Comparison of ENCODE assay signal across 8 cellular contexts in genomic region chr19:3970313-3970807, GRCh38. TPM values are rescaled to one million over a fixed set of nuclear protein-coding genes. Genes with fewer than 3 reads are reported as not detected.
DNase-seq lines count a peak whose midpoint lies in the region; TF ChIP-seq lines count a peak whose summit lies in the region.

No MANE protein-coding gene starts in this region.

- H3K4me1 Mint-ChIP-seq in nephron, result peaks cover 30% of the 10 kb centered on the region

- H3F3A ChIP-seq in Loucy (ENCODE audit: low read depth), result peaks cover 3% of the 10 kb centered on the region; the same call in 1 of the 2 replicates

- no peaks in the 10 kb centered on the region for H3K9me2 ChIP-seq in Loucy (replicated peaks; ENCODE audit: low read depth, low read length)

- H2AFZ ChIP-seq in Loucy (ENCODE audit: low read length), result 0 out of 2 replicates have a peak overlapping the region, but pooled peaks have one; percentile 56

- no peaks in the 10 kb centered on the region for H3K27me3 Mint-ChIP-seq in nephron (ENCODE audit: low read depth)

- H3K4me3 Mint-ChIP-seq in nephron, result peak overlapping the region; percentile 89 to 98 (median 92)

- H3K79me2 ChIP-seq in Loucy (ENCODE audit: insufficient read depth, low read length), result peaks cover 32% of the 10 kb centered on the region

- H3K27me3 ChIP-seq in BE2C, result no peaks in the 10 kb centered on the region
- H3K27me3 ChIP-seq in Loucy (ENCODE audit: insufficient read depth, low read length, poor library complexity, severe bottlenecking), result no peaks in the 10 kb centered on the region
- no peaks in the 10 kb centered on the region for H3K27me3 ChIP-seq in duodenal mucosa (ENCODE audit: control insufficient read depth in 1 of 2, insufficient read depth in 2 of 2, low read length in 2 of 2)

- H3K27ac Mint-ChIP-seq in nephron, result peak overlapping the region; percentile 78 to 91 (median 91)

- TF ChIP-seq CTCF in BE2C (IDR thresholded peaks at IDR 0.05; ENCODE audit: low read depth, low read length), result no peak
- TF ChIP-seq CTCF in Loucy (conservative IDR thresholded peaks at IDR 0.05; ENCODE audit: low read length), result no peak
- no peak for TF ChIP-seq CTCF in nephron (IDR thresholded peaks at IDR 0.05; ENCODE audit: unreplicated experiment in 3 of 3)

- H3K36me3 Mint-ChIP-seq in nephron (ENCODE audit: low read depth), result peaks cover 24% of the 10 kb centered on the region

- H3K9me3 Mint-ChIP-seq in nephron, result no peaks in the 10 kb centered on the region

- H4K20me1 ChIP-seq in Loucy (ENCODE audit: insufficient read depth, low read length, poor library complexity, severe bottlenecking), result peaks cover 31% of the 10 kb centered on the region

- H3K4me3 ChIP-seq in BE2C (ENCODE audit: low read depth, low read length) (peak overlapping the region; percentile 87), Loucy (ENCODE audit: low read length, poor library complexity, severe bottlenecking) (peak overlapping the region; percentile 95), duodenal mucosa (ENCODE audit: low read depth in 1 of 2, low read length in 2 of 2) (peak overlapping the region; percentile 75 to 80)

- peak overlapping the region; percentile 95 for H3K27ac ChIP-seq in duodenal mucosa (ENCODE audit: low read depth, low read length)

- DNase-seq in BE2C (no peak), NCI-H1092 treated with DMSO at 0.1 percent for 48 hours (lab: John Stamatoyannopoulos, UW) (no peak), NCI-H1417 treated with DMSO at 0.1 percent for 48 hours (lab: John Stamatoyannopoulos, UW) (no peak), NCI-H146 (lab: John Stamatoyannopoulos, UW) (no peak)
- DNase-seq in stimulated activated CD4-positive, alpha-beta T cell treated with anti-CD3 and anti-CD28 coated beads, Interleukin-4, amount 100 ng/mL, for 4 hours, result no peak

- H3K36me3 ChIP-seq in BE2C (peaks cover 40% of the 10 kb centered on the region), Loucy (ENCODE audit: insufficient read depth, low read length) (peaks cover 4% of the 10 kb centered on the region; the same call in 1 of the 2 replicates), duodenal mucosa (ENCODE audit: control insufficient read depth in 1 of 2, insufficient read depth in 2 of 2, low read length in 2 of 2) (peaks cover 7 to 8% of the 10 kb centered on the region in 2 donors)

- H3K9ac ChIP-seq in Loucy (ENCODE audit: low read depth, low read length, poor library complexity, severe bottlenecking) (peak overlapping the region; percentile 91), duodenal mucosa (ENCODE audit: low read depth in 1 of 2, low read length in 2 of 2) (peak overlapping the region; percentile 87 to 93)

- H3K4me2 ChIP-seq in Loucy (ENCODE audit: low read depth, low read length, poor library complexity, severe bottlenecking), result peak overlapping the region; percentile 89

- H3K4me1 ChIP-seq in BE2C, result no peaks in the 10 kb centered on the region
- H3K4me1 ChIP-seq in Loucy (ENCODE audit: insufficient read depth, low read length, poor library complexity, severe bottlenecking), result peaks cover 20% of the 10 kb centered on the region
- peaks cover 38 to 48% of the 10 kb centered on the region in 2 donors for H3K4me1 ChIP-seq in duodenal mucosa (ENCODE audit: control insufficient read depth in 1 of 2, insufficient read depth in 2 of 2, low read length in 2 of 2)

- H3K9me3 ChIP-seq in BE2C, result no peaks in the 10 kb centered on the region
- H3K9me3 ChIP-seq in Loucy (ENCODE audit: insufficient read depth, low read depth, low read length), result no peaks in the 10 kb centered on the region
- H3K9me3 ChIP-seq in duodenal mucosa (ENCODE audit: control insufficient read depth in 1 of 2, low read length in 2 of 2), result no peaks in the 10 kb centered on the region

RNA-seq across cellular contexts. Expression of gene DAPK3, which starts 0.5 kb away (rescaled TPM):
- polyA plus RNA-seq in BE2C (2012; ENCODE audit: insufficient read depth, insufficient read length, low read depth), result 134 TPM

RNA-seq across cellular contexts. Expression of gene EEF2, which starts 14.9 kb away (rescaled TPM):
- polyA plus RNA-seq in BE2C (2012; ENCODE audit: insufficient read depth, insufficient read length, low read depth), result 3,076 TPM

RNA-seq across cellular contexts. Expression of gene PIAS4, which starts 37.2 kb away (rescaled TPM):
- polyA plus RNA-seq in BE2C (2012; ENCODE audit: insufficient read depth, insufficient read length, low read depth), result 105 TPM

RNA-seq across cellular contexts. Expression of gene NMRK2, which starts 37.5 kb away (rescaled TPM):
- polyA plus RNA-seq in BE2C (2012; ENCODE audit: insufficient read depth, insufficient read length, low read depth), result not detected
